ENCODE assay signal across 27 cellular contexts in the genomic region with DNA sequence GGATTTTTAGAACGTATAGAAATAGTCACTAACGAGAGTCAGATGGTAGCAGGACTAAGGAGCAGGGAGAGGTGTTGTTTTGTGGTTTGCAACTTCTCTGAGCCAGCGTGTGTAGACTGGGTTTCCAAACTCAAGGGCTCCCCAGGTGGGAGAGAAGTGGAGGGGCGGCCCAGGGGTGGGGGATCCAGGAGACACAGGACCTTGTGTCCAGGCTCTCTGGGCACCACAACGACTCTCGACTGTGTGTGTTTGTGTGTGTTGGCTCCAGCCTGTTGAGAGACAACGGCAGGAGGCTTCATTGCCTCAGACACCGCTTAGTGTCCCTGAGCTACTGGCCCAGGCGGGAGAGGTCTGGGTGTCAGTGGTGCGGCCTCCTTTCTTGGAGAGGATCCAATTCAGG. TPM values are rescaled to one million over a fixed set of nuclear protein-coding genes. Genes with fewer than 3 reads are reported as not detected.
DNase-seq lines count a peak whose midpoint lies in the region; TF ChIP-seq lines count a peak whose summit lies in the region.
"Had no signal": no experiment of that assay in that cellular context is flagged by ENCODE, and none has a peak within 500 bp of the region (broad histone marks: within the 10 kb centered on the region; RNA-seq: fewer than 3 reads in every experiment).

No MANE protein-coding gene starts in this region.

- H2BK120ac ChIP-seq in mesenchymal stem cell (ENCODE audit: low read depth, low read length), result no peak overlapping the region

- no peak for TF ChIP-seq CTCF in WERI-Rb-1 (IDR thresholded peaks at IDR 0.05; ENCODE audit: low read depth, low read length)
- no peak for TF ChIP-seq CTCF in tibial artery (IDR thresholded peaks at IDR 0.05)

- no peak overlapping the region for H4K91ac ChIP-seq in mesenchymal stem cell (ENCODE audit: low read length)

- no peak overlapping the region for H3K4ac ChIP-seq in mesenchymal stem cell (ENCODE audit: low read depth in 1 of 2, low read length in 2 of 2)

- 82% methylated on average over 10 of the region's 10 CpGs for WGBS in mesenchymal stem cell

- no peaks in the 10 kb centered on the region for H3K9me2 ChIP-seq in Karpas-422 (replicated peaks; ENCODE audit: insufficient read depth, low read length)

- H3K9ac ChIP-seq in BLaER1 treated with 17β-estradiol and CSF1 and Interleukin-3, amounts not matched to agents 10 nM and 100 nM, result peak overlapping the region in 7 of 11 experiments; percentile 71 to 92 (median 83); a peak in 13 of 22 replicates
- H3K9ac ChIP-seq in mesenchymal stem cell (ENCODE audit: low read length) (no peak overlapping the region), Karpas-422 (ENCODE audit: low read length) (no peak overlapping the region)

- peak overlapping the region in 9 of 11 experiments; percentile 74 to 98 (median 92); a peak in 18 of 22 replicates for H3K27ac ChIP-seq in BLaER1 treated with 17β-estradiol and CSF1 and Interleukin-3, amounts not matched to agents 10 nM and 100 nM
- H3K27ac ChIP-seq in WERI-Rb-1 (peak overlapping the region; percentile 85), mesenchymal stem cell (ENCODE audit: low read length, poor library complexity, severe bottlenecking) (no peak overlapping the region), tibial artery (no peak overlapping the region), Karpas-422 (ENCODE audit: low read length) (no peak overlapping the region)
- H3K27ac ChIP-seq: A549 had no signal

- H3K4me3 ChIP-seq in BLaER1 treated with 17β-estradiol and CSF1 and Interleukin-3, amounts not matched to agents 10 nM and 100 nM, result peak overlapping the region in 4 of 10 experiments; percentile 4 to 64 (median 27); a peak in 3 of 20 replicates
- H3K4me3 ChIP-seq in WERI-Rb-1 (ENCODE audit: low read depth, low read length) (no peak overlapping the region), mesenchymal stem cell (ENCODE audit: insufficient read depth in 1 of 2, low read depth in 1 of 2, low read length in 2 of 2) (no peak overlapping the region), tibial artery (no peak overlapping the region), Karpas-422 (ENCODE audit: low read length) (no peak overlapping the region)
- H3K4me3 ChIP-seq: A549, K562 had no signal

- peaks cover 48 to 94% (median 83%) of the 10 kb centered on the region in 10 experiments for H3K4me1 ChIP-seq in BLaER1 treated with 17β-estradiol and CSF1 and Interleukin-3, amounts not matched to agents 10 nM and 100 nM
- H3K4me1 ChIP-seq in mesenchymal stem cell (ENCODE audit: control insufficient read depth, insufficient read depth, low read depth, low read length) (no peaks in the 10 kb centered on the region), tibial artery (no peaks in the 10 kb centered on the region), Karpas-422 (ENCODE audit: low read length) (no peaks in the 10 kb centered on the region)
- H3K4me1 ChIP-seq: A549, Caco-2 had no signal

- no peak overlapping the region for H2BK5ac ChIP-seq in mesenchymal stem cell (ENCODE audit: low read depth, low read length, poor library complexity, severe bottlenecking)

- H3K27me3 ChIP-seq in BLaER1 treated with 17β-estradiol and CSF1 and Interleukin-3, amounts not matched to agents 10 nM and 100 nM, result peaks cover 0 to 48% (median 0%) of the 10 kb centered on the region in 11 experiments; a peak in 4 of 22 replicates
- H3K27me3 ChIP-seq in WERI-Rb-1 (ENCODE audit: insufficient read depth, low read depth, severe bottlenecking), result no peaks in the 10 kb centered on the region
- peaks cover 3 to 33% of the 10 kb centered on the region in 2 experiments for H3K27me3 ChIP-seq in mesenchymal stem cell (ENCODE audit: control insufficient read depth in 1 of 2, insufficient read depth in 1 of 2, low read length in 2 of 2)
- H3K27me3 ChIP-seq in tibial artery, result peaks cover 0 to 43% of the 10 kb centered on the region in 2 donors
- no peaks in the 10 kb centered on the region for H3K27me3 ChIP-seq in Karpas-422 (ENCODE audit: low read length)

- H2BK15ac ChIP-seq in mesenchymal stem cell (ENCODE audit: low read depth, poor library complexity, severe bottlenecking), result no peak overlapping the region

- H3K79me2 ChIP-seq in Karpas-422 (ENCODE audit: low read length), result no peaks in the 10 kb centered on the region

- H2AFZ ChIP-seq in mesenchymal stem cell (ENCODE audit: low read depth, low read length) (no peak overlapping the region), Karpas-422 (ENCODE audit: low read length) (no peak overlapping the region)

- DNase-seq in WERI-Rb-1 (no peak), mesenchymal stem cell (no peak), tibial artery (peak; percentile 7 to 35), retina (no peak), HK-2 (ENCODE audit: unreplicated experiment) (no peak), Karpas-422 (no peak)
- DNase-seq: Caco-2; CD4-positive, alpha-beta memory T cell; DMS 273 treated with DMSO at 0.1 percent for 48 hours; DMS79 treated with DMSO at 0.1 percent for 48 hours; H9; HFFc6; MM.1S; NCI-H1092; NCI-H1436; NCI-H187 treated with DMSO at 0.1 percent for 48 hours; NCI-H2107; NCI-H2227 treated with DMSO at 0.1 percent for 48 hours; NCI-H510A; NCI-H748 treated with DMSO at 0.1 percent for 48 hours; NK-92 treated with Interleukin-12 subunit alpha and Interleukin-12 subunit beta, amount 100 ng/mL, for 24 hours had no signal

- no peaks in the 10 kb centered on the region for H3K79me1 ChIP-seq in mesenchymal stem cell (replicated peaks; ENCODE audit: low read length, poor library complexity, severe bottlenecking)

- H4K20me1 ChIP-seq in BLaER1 treated with 17β-estradiol and CSF1 and Interleukin-3, amounts not matched to agents 10 nM and 100 nM, result peaks cover 0 to 16% (median 0%) of the 10 kb centered on the region in 11 experiments; a peak in 2 of 22 replicates
- no peaks in the 10 kb centered on the region for H4K20me1 ChIP-seq in Karpas-422 (ENCODE audit: insufficient read depth, low read depth, low read length)

- no peak overlapping the region for H2BK12ac ChIP-seq in mesenchymal stem cell (ENCODE audit: low read length in 2 of 2)

- no peak overlapping the region for H3K14ac ChIP-seq in mesenchymal stem cell (ENCODE audit: low read length in 2 of 2)

- peaks cover 0 to 22% (median 0%) of the 10 kb centered on the region in 11 experiments; a peak in 9 of 22 replicates for H3K36me3 ChIP-seq in BLaER1 treated with 17β-estradiol and CSF1 and Interleukin-3, amounts not matched to agents 10 nM and 100 nM
- H3K36me3 ChIP-seq in WERI-Rb-1 (no peaks in the 10 kb centered on the region), mesenchymal stem cell (ENCODE audit: control insufficient read depth in 1 of 2, insufficient read depth in 2 of 2, low read depth in 1 of 2, low read length in 2 of 2) (no peaks in the 10 kb centered on the region), tibial artery (no peaks in the 10 kb centered on the region), Karpas-422 (ENCODE audit: insufficient read depth, low read length) (no peaks in the 10 kb centered on the region)

- H2AK5ac ChIP-seq in mesenchymal stem cell (ENCODE audit: low read length, severe bottlenecking), result no peak overlapping the region

- H3K9me3 ChIP-seq in BLaER1 treated with 17β-estradiol and CSF1 and Interleukin-3, amounts not matched to agents 10 nM and 100 nM (replicated peaks in 1 of 11), result peaks cover 13 to 39% (median 21%) of the 10 kb centered on the region in 11 experiments
- peaks cover 11% of the 10 kb centered on the region for H3K9me3 ChIP-seq in WERI-Rb-1 (ENCODE audit: severe bottlenecking)
- peaks cover 14% of the 10 kb centered on the region for H3K9me3 ChIP-seq in mesenchymal stem cell (ENCODE audit: control insufficient read depth, low read length)
- peaks cover 0 to 22% (median 13%) of the 10 kb centered on the region in 3 donors for H3K9me3 ChIP-seq in tibial artery
- no peaks in the 10 kb centered on the region for H3K9me3 ChIP-seq in Karpas-422 (ENCODE audit: low read length)
- H3K9me3 ChIP-seq: Caco-2 had no signal

- peak overlapping the region; percentile 71 to 99 (median 93) for H3K4me2 ChIP-seq in BLaER1 treated with 17β-estradiol and CSF1 and Interleukin-3, amounts not matched to agents 10 nM and 100 nM
- no peak overlapping the region for H3K4me2 ChIP-seq in mesenchymal stem cell (ENCODE audit: low read length, poor library complexity, severe bottlenecking)
- no peak overlapping the region for H3K4me2 ChIP-seq in Karpas-422 (ENCODE audit: low read depth, low read length, poor library complexity, severe bottlenecking)
- H3K4me2 ChIP-seq: A549 had no signal

- H3K23ac ChIP-seq in mesenchymal stem cell (ENCODE audit: low read length in 2 of 2), result no peak overlapping the region

- peak overlapping the region; percentile 14 for H4K8ac ChIP-seq in mesenchymal stem cell (ENCODE audit: low read length)

- intact Hi-C loops in tibial artery (cut with DNase I; ENCODE audit: low total_unique reads), result no loop called here

- no peak overlapping the region for H3K18ac ChIP-seq in mesenchymal stem cell (ENCODE audit: low read depth in 1 of 2, low read length in 2 of 2)

RNA-seq across cellular contexts. Expression of gene FCN1, which starts 0.9 kb away (rescaled TPM):
- not detected for polyA plus RNA-seq in mesenchymal stem cell (2013, experiment 1 of 2)
- polyA plus RNA-seq in mesenchymal stem cell (2013, experiment 2 of 2), result not detected
- total RNA-seq in Karpas-422 (2014; rRNA removed; shearing (Covaris generic); ENCODE audit: low replicate concordance), result not detected in 2 replicates
- total RNA-seq: Caco-2, H9, HepG2, HFFc6, HT-29, K562 had no signal
- polyA plus RNA-seq: A549, BJ, HepG2, K562 had no signal

RNA-seq across cellular contexts. Expression of gene FCN2, which starts 38.0 kb away (rescaled TPM):
- not detected for polyA plus RNA-seq in mesenchymal stem cell (2013, experiment 1 of 2)
- not detected for polyA plus RNA-seq in mesenchymal stem cell (2013, experiment 2 of 2)
- total RNA-seq in Karpas-422 (2014; rRNA removed; shearing (Covaris generic); ENCODE audit: low replicate concordance), result not detected in 2 replicates
- total RNA-seq: Caco-2; CD4-positive, alpha-beta memory T cell; H9; HepG2; HFFc6; HT-29; K562 had no signal
- polyA plus RNA-seq: A549; BJ; CD4-positive, alpha-beta memory T cell; HepG2; K562 had no signal

Comparison
In these comparisons a context has a peak if more than half of its experiments do, and no peak if none do; other contexts are left out.
1. H3K27ac ChIP-seq: peak in BLaER1 treated with 17β-estradiol and CSF1 and Interleukin-3, amounts not matched to agents 10 nM and 100 nM (9 of 11) and WERI-Rb-1 (single experiment); none in mesenchymal stem cell (single experiment), tibial artery (0 of 2) and Karpas-422 (single experiment).
2. H3K4me2 ChIP-seq: peak in BLaER1 treated with 17β-estradiol and CSF1 and Interleukin-3, amounts not matched to agents 10 nM and 100 nM (11 of 11); none in mesenchymal stem cell (single experiment) and Karpas-422 (single experiment).
3. H3K9ac ChIP-seq: peak in BLaER1 treated with 17β-estradiol and CSF1 and Interleukin-3, amounts not matched to agents 10 nM and 100 nM (7 of 11); none in mesenchymal stem cell (single experiment) and Karpas-422 (single experiment).
4. DNase-seq: peak in tibial artery (2 of 2); none in WERI-Rb-1 (single experiment), mesenchymal stem cell (single experiment), retina (single experiment), HK-2 (single experiment) and Karpas-422 (single experiment).